13 cellular contexts compared by ENCODE assay signal in genomic region chr14:68135566-68135965, GRCh38.
A peak's percentile ranks its signal among the peaks of the same experiment; 100 is the strongest.
DNase-seq lines count a peak whose midpoint lies in the region; TF ChIP-seq lines count a peak whose summit lies in the region.
"Had no signal": no experiment of that assay in that cellular context is flagged by ENCODE, and none has a peak within 500 bp of the region (broad histone marks: within the 10 kb centered on the region; RNA-seq: fewer than 3 reads in every experiment).

No MANE protein-coding gene starts in this region.

- H3K27me3 ChIP-seq in OCI-LY3 (ENCODE audit: low read depth, low read length) (no peaks in the 10 kb centered on the region), neural progenitor cell (no peaks in the 10 kb centered on the region)

- H3K27ac Mint-ChIP-seq in neural progenitor cell, result peak overlapping the region; percentile 5
- H3K27ac Mint-ChIP-seq: activated CD4-positive, alpha-beta T cell treated with anti-CD3 and anti-CD28 coated beads for 36 hours; activated naive CD4-positive, alpha-beta T cell treated with anti-CD3 and anti-CD28 coated beads, Interleukin-2, amount 50 U/mL, for 72 hours had no signal

- H3K4me1 ChIP-seq in OCI-LY3 (ENCODE audit: low read length), result peaks cover 12% of the 10 kb centered on the region
- H3K4me1 ChIP-seq in neural progenitor cell, result peaks cover 48% of the 10 kb centered on the region

- H3K79me2 ChIP-seq in OCI-LY3 (ENCODE audit: low read length) (no peaks in the 10 kb centered on the region), neural progenitor cell (ENCODE audit: low read depth) (no peaks in the 10 kb centered on the region)

- no peak overlapping the region for H3K9ac ChIP-seq in OCI-LY3 (ENCODE audit: low read length)
- H3K9ac ChIP-seq in neural progenitor cell, result no peak overlapping the region

- H2AFZ ChIP-seq in OCI-LY3 (ENCODE audit: low read depth, low read length), result no peak overlapping the region
- H2AFZ ChIP-seq in neural progenitor cell (replicated peaks), result no peak overlapping the region

- H4K20me1 ChIP-seq in OCI-LY3 (ENCODE audit: insufficient read depth, low read length), result no peaks in the 10 kb centered on the region
- H4K20me1 ChIP-seq in neural progenitor cell (ENCODE audit: low read depth), result no peaks in the 10 kb centered on the region

- no peaks in the 10 kb centered on the region for H3K9me3 ChIP-seq in OCI-LY3 (ENCODE audit: insufficient read depth, low read length)
- no peaks in the 10 kb centered on the region for H3K9me3 ChIP-seq in neural progenitor cell (ENCODE audit: low read depth)

- H3K4me3 ChIP-seq in OCI-LY3 (ENCODE audit: low read length) (peak overlapping the region; percentile 7; the same call in 1 of the 2 replicates), coronary artery (no peak overlapping the region), neural progenitor cell (no peak overlapping the region)

- peaks cover 4% of the 10 kb centered on the region for H3K36me3 Mint-ChIP-seq in neural progenitor cell
- H3K36me3 Mint-ChIP-seq: activated naive CD4-positive, alpha-beta T cell treated with anti-CD3 and anti-CD28 coated beads, Interleukin-2, amount 50 U/mL, for 72 hours had no signal

- H3K27ac ChIP-seq in OCI-LY3 (ENCODE audit: low read length) (no peak overlapping the region), coronary artery (peak overlapping the region; percentile 7 to 9), neural progenitor cell (no peak overlapping the region)

- H3K4me1 Mint-ChIP-seq in neural progenitor cell, result peaks cover 64% of the 10 kb centered on the region

- no peak overlapping the region for H3K4me3 Mint-ChIP-seq in neural progenitor cell
- H3K4me3 Mint-ChIP-seq: activated CD4-positive, alpha-beta T cell treated with anti-CD3 and anti-CD28 coated beads for 36 hours had no signal

- peak; percentile 45 for DNase-seq in AG20443 (ENCODE audit: low spot score)
- DNase-seq in coronary artery (ENCODE audit: low spot score), result no peak
- no peak for DNase-seq in neural progenitor cell (ENCODE audit: low spot score)
- DNase-seq in NCI-H1694 treated with DMSO at 0.1 percent for 48 hours (lab: John Stamatoyannopoulos, UW), result no peak
- DNase-seq in NCI-H524 (lab: John Stamatoyannopoulos, UW), result no peak
- no peak for DNase-seq in medulla oblongata (ENCODE audit: extremely low spot score)
- no peak for DNase-seq in NCI-H2171 (lab: John Stamatoyannopoulos, UW)
- DNase-seq: activated CD4-positive, alpha-beta T cell treated with anti-CD3 and anti-CD28 coated beads for 36 hours; kidney; NCI-H2081 treated with DMSO at 0.1 percent for 48 hours; stimulated activated CD4-positive, alpha-beta T cell treated with anti-CD3 and anti-CD28 coated beads, Interleukin-2, amount 100 ng/mL, for 24 hours had no signal

- peaks cover 7% of the 10 kb centered on the region for H3K9me3 Mint-ChIP-seq in neural progenitor cell
- H3K9me3 Mint-ChIP-seq: activated naive CD4-positive, alpha-beta T cell treated with anti-CD3 and anti-CD28 coated beads, Interleukin-2, amount 50 U/mL, for 72 hours had no signal

- H3K36me3 ChIP-seq in OCI-LY3 (replicated peaks; ENCODE audit: low read depth, low read length) (no peaks in the 10 kb centered on the region), neural progenitor cell (no peaks in the 10 kb centered on the region)

- peaks cover 31% of the 10 kb centered on the region for H3F3A ChIP-seq in neural progenitor cell (ENCODE audit: low read depth)

- no peak for TF ChIP-seq CTCF in OCI-LY3 (IDR thresholded peaks at IDR 0.05; ENCODE audit: low read depth, low read length)
- no peak for TF ChIP-seq CTCF in coronary artery (IDR thresholded peaks at IDR 0.05)
- TF ChIP-seq CTCF in neural progenitor cell (IDR thresholded peaks at IDR 0.05), result no peak

- H3K4me2 ChIP-seq in OCI-LY3 (ENCODE audit: low read length), result peak overlapping the region; percentile 39; the same call in 1 of the 2 replicates
- no peak overlapping the region for H3K4me2 ChIP-seq in neural progenitor cell

- no peaks in the 10 kb centered on the region for H3K27me3 Mint-ChIP-seq in neural progenitor cell (ENCODE audit: insufficient read depth, low read depth)
- H3K27me3 Mint-ChIP-seq: activated CD4-positive, alpha-beta T cell treated with anti-CD3 and anti-CD28 coated beads for 36 hours had no signal

Comparison
In these comparisons a context has a peak if more than half of its experiments do, and no peak if none do; other contexts are left out.
1. H3K27ac ChIP-seq: peak in coronary artery (2 of 2); none in OCI-LY3 (single experiment) and neural progenitor cell (single experiment).